In genomic region chr19:3167533-3168272, GRCh38 we compare ENCODE assay signal across 17 cellular contexts. TPM values are rescaled to one million over a fixed set of nuclear protein-coding genes. Genes with fewer than 3 reads are reported as not detected.
A peak's percentile ranks its signal among the peaks of the same experiment; 100 is the strongest.
DNase-seq lines count a peak whose midpoint lies in the region; ATAC-seq, FAIRE-seq and TF ChIP-seq lines count a peak whose summit lies in the region.
"Had no signal": no experiment of that assay in that cellular context is flagged by ENCODE, and none has a peak within 500 bp of the region (broad histone marks: within the 10 kb centered on the region; RNA-seq: fewer than 3 reads in every experiment).

No MANE protein-coding gene starts in this region.

- H3K36me3 ChIP-seq in neutrophil (no peaks in the 10 kb centered on the region), testis (ENCODE audit: low read depth, missing control alignments) (no peaks in the 10 kb centered on the region), mesenchymal stem cell (ENCODE audit: control insufficient read depth in 1 of 2, insufficient read depth in 2 of 2, low read depth in 1 of 2, low read length in 2 of 2) (no peaks in the 10 kb centered on the region)

- H3K79me1 ChIP-seq in mesenchymal stem cell (replicated peaks; ENCODE audit: low read length, poor library complexity, severe bottlenecking): no peaks in the 10 kb centered on the region

- H3K18ac ChIP-seq in mesenchymal stem cell (ENCODE audit: low read depth in 1 of 2, low read length in 2 of 2): no peak overlapping the region

- no peak overlapping the region for H2BK5ac ChIP-seq in mesenchymal stem cell (ENCODE audit: low read depth, low read length, poor library complexity, severe bottlenecking)

- FAIRE-seq in GM12892 (lab: Jason Lieb, UNC): peak; percentile 38
- FAIRE-seq: A204.1 had no signal

- H2BK120ac ChIP-seq in mesenchymal stem cell (ENCODE audit: low read depth, low read length): no peak overlapping the region

- no peaks in the 10 kb centered on the region for H3K9me3 ChIP-seq in neutrophil
- no peaks in the 10 kb centered on the region for H3K9me3 ChIP-seq in testis
- H3K9me3 ChIP-seq in mesenchymal stem cell (ENCODE audit: control insufficient read depth, low read length): no peaks in the 10 kb centered on the region

- TF ChIP-seq CTCF in neutrophil (IDR thresholded peaks at IDR 0.05) (no peak), testis (IDR thresholded peaks at IDR 0.05) (no peak)

- no peaks in the 10 kb centered on the region for H3K27me3 Mint-ChIP-seq in activated CD8-positive, alpha-beta memory T cell treated with anti-CD3 and anti-CD28 coated beads, Interleukin-2, amount 10 ng/mL, durations not matched to agents 7 days and 5 days
- H3K27me3 Mint-ChIP-seq in activated T-helper 1 cell treated with anti-CD3 and anti-CD28 coated beads, Interleukin-12 subunit alpha, Interleukin-12 subunit beta, Interleukin-2, Interleukin-4 antibody, amounts not matched to agents 30 ng/mL and 10 ng/mL and 1 ng/mL, durations not matched to agents 14 hours and 24 hours and 36 hours (ENCODE audit: insufficient read depth): no peaks in the 10 kb centered on the region
- H3K27me3 Mint-ChIP-seq: CD4-positive, alpha-beta T cell had no signal

- WGBS in testis, 2 donors: 72 to 77% methylated on average over 12 to 13 of the region's 13 CpGs
- WGBS in mesenchymal stem cell: 70% methylated on average over 12 of the region's 13 CpGs

- H3K4me3 Mint-ChIP-seq in activated CD8-positive, alpha-beta memory T cell treated with anti-CD3 and anti-CD28 coated beads, Interleukin-2, amount 10 ng/mL, durations not matched to agents 7 days and 5 days: no peak overlapping the region
- no peak overlapping the region for H3K4me3 Mint-ChIP-seq in activated T-helper 1 cell treated with anti-CD3 and anti-CD28 coated beads, Interleukin-12 subunit alpha, Interleukin-12 subunit beta, Interleukin-2, Interleukin-4 antibody, amounts not matched to agents 30 ng/mL and 10 ng/mL and 1 ng/mL, durations not matched to agents 14 hours and 24 hours and 36 hours
- H3K4me3 Mint-ChIP-seq: CD4-positive, alpha-beta T cell had no signal

- no peak overlapping the region for H3K4me3 ChIP-seq in neutrophil (ENCODE audit: low read depth in 1 of 2, low read length in 1 of 2)
- H3K4me3 ChIP-seq in testis: no peak overlapping the region
- H3K4me3 ChIP-seq in mesenchymal stem cell (ENCODE audit: insufficient read depth in 1 of 2, low read depth in 1 of 2, low read length in 2 of 2): no peak overlapping the region
- H3K4me3 ChIP-seq: PC-9 had no signal

- H2AFZ ChIP-seq in mesenchymal stem cell (ENCODE audit: low read depth, low read length): no peak overlapping the region
- H2AFZ ChIP-seq: PC-9 had no signal

- intact Hi-C loops in activated T-helper 1 cell treated with anti-CD3 and anti-CD28 coated beads, Interleukin-12 subunit alpha, Interleukin-12 subunit beta, Interleukin-2, Interleukin-4 antibody, amounts not matched to agents 30 ng/mL and 10 ng/mL and 1 ng/mL, durations not matched to agents 14 hours and 24 hours and 36 hours (cut with micrococcal nuclease): no loop called here
- intact Hi-C loops in testis (cut with DNase I; ENCODE audit: low total_unique reads): loop anchor here (10.0 kb wide), 1 partner anchor 93 kb away; no protein-coding TSS in a partner anchor

- H2AK5ac ChIP-seq in mesenchymal stem cell (ENCODE audit: low read length, severe bottlenecking): no peak overlapping the region

- CTCF ChIA-PET in activated CD8-positive, alpha-beta memory T cell treated with anti-CD3 and anti-CD28 coated beads, Interleukin-2, amount 10 ng/mL, durations not matched to agents 7 days and 5 days (lab: Charles Lee): interaction anchor here (1.1 kb wide), 1 partner anchor 107 kb away, joined by 3 read pairs; no protein-coding TSS in a partner anchor

- peaks cover 32% of the 10 kb centered on the region for H3K4me1 Mint-ChIP-seq in activated CD8-positive, alpha-beta memory T cell treated with anti-CD3 and anti-CD28 coated beads, Interleukin-2, amount 10 ng/mL, durations not matched to agents 7 days and 5 days
- peaks cover 33% of the 10 kb centered on the region for H3K4me1 Mint-ChIP-seq in activated T-helper 1 cell treated with anti-CD3 and anti-CD28 coated beads, Interleukin-12 subunit alpha, Interleukin-12 subunit beta, Interleukin-2, Interleukin-4 antibody, amounts not matched to agents 30 ng/mL and 10 ng/mL and 1 ng/mL, durations not matched to agents 14 hours and 24 hours and 36 hours (ENCODE audit: low read depth)

- H4K8ac ChIP-seq in mesenchymal stem cell (ENCODE audit: low read length): no peak overlapping the region

- peaks cover 63 to 82% of the 10 kb centered on the region in 2 experiments for H3K4me1 ChIP-seq in neutrophil (ENCODE audit: control insufficient read depth in 1 of 2, insufficient read depth in 1 of 2, low read depth in 1 of 2, low read length in 1 of 2)
- peaks cover 4% of the 10 kb centered on the region for H3K4me1 ChIP-seq in testis
- peaks cover 4% of the 10 kb centered on the region for H3K4me1 ChIP-seq in mesenchymal stem cell (ENCODE audit: control insufficient read depth, insufficient read depth, low read depth, low read length)

- DNase-seq in activated CD8-positive, alpha-beta memory T cell treated with anti-CD3 and anti-CD28 coated beads, Interleukin-2, amount 10 ng/mL, durations not matched to agents 7 days and 5 days: no peak
- DNase-seq in activated CD8-positive, alpha-beta memory T cell treated with anti-CD3 and anti-CD28 coated beads for 24 hours: no peak
- no peak for DNase-seq in GM12892 (ENCODE audit: insufficient read length)
- DNase-seq in activated T-helper 1 cell treated with anti-CD3 and anti-CD28 coated beads, Interleukin-12 subunit alpha, Interleukin-12 subunit beta, Interleukin-2, Interleukin-4 antibody, amounts not matched to agents 30 ng/mL and 10 ng/mL and 1 ng/mL, durations not matched to agents 14 hours and 24 hours and 36 hours (ENCODE audit: low spot score): no peak
- DNase-seq in testis: no peak
- DNase-seq in mesenchymal stem cell: no peak
- DNase-seq: CD4-positive, alpha-beta T cell; KBM-7; NCI-H1048; NCI-H1694; NCI-H510A treated with DMSO at 0.1 percent for 48 hours; PC-9 had no signal

- H4K91ac ChIP-seq in mesenchymal stem cell (ENCODE audit: low read length): no peak overlapping the region

- H3K27ac Mint-ChIP-seq in activated CD8-positive, alpha-beta memory T cell treated with anti-CD3 and anti-CD28 coated beads, Interleukin-2, amount 10 ng/mL, durations not matched to agents 7 days and 5 days: peak overlapping the region; percentile 32
- H3K27ac Mint-ChIP-seq in activated T-helper 1 cell treated with anti-CD3 and anti-CD28 coated beads, Interleukin-12 subunit alpha, Interleukin-12 subunit beta, Interleukin-2, Interleukin-4 antibody, amounts not matched to agents 30 ng/mL and 10 ng/mL and 1 ng/mL, durations not matched to agents 14 hours and 24 hours and 36 hours: peak overlapping the region; percentile 61
- H3K27ac Mint-ChIP-seq: CD4-positive, alpha-beta T cell had no signal

- H3K9ac ChIP-seq in mesenchymal stem cell (ENCODE audit: low read length): no peak overlapping the region

- TF ChIP-seq POLR2A in GM12892 (IDR thresholded peaks at IDR 0.05; ENCODE audit: low read depth, low read length) (no peak), testis (IDR thresholded peaks at IDR 0.05) (no peak)

- no peak overlapping the region for H3K4me2 ChIP-seq in mesenchymal stem cell (ENCODE audit: low read length, poor library complexity, severe bottlenecking)
- H3K4me2 ChIP-seq: PC-9 had no signal

- no peak overlapping the region for H3K14ac ChIP-seq in mesenchymal stem cell (ENCODE audit: low read length in 2 of 2)

- H2BK12ac ChIP-seq in mesenchymal stem cell (ENCODE audit: low read length in 2 of 2): no peak overlapping the region

- H2BK15ac ChIP-seq in mesenchymal stem cell (ENCODE audit: low read depth, poor library complexity, severe bottlenecking): no peak overlapping the region

- H3K4ac ChIP-seq in mesenchymal stem cell (ENCODE audit: low read depth in 1 of 2, low read length in 2 of 2): no peak overlapping the region

- no peak for ATAC-seq in activated CD8-positive, alpha-beta memory T cell treated with anti-CD3 and anti-CD28 coated beads, Interleukin-2, amount 10 ng/mL, durations not matched to agents 7 days and 5 days
- ATAC-seq in GM21737 (IDR thresholded peaks at IDR 0.05; ENCODE audit: unreplicated experiment): no peak
- ATAC-seq: HCT116 had no signal

- H3K27me3 ChIP-seq in neutrophil (no peaks in the 10 kb centered on the region), testis (no peaks in the 10 kb centered on the region), mesenchymal stem cell (ENCODE audit: control insufficient read depth in 1 of 2, insufficient read depth in 1 of 2, low read length in 2 of 2) (peaks cover 6% of the 10 kb centered on the region in 2 experiments)

- peak overlapping the region; percentile 96 for H3K27ac ChIP-seq in neutrophil
- H3K27ac ChIP-seq in testis: no peak overlapping the region
- no peak overlapping the region for H3K27ac ChIP-seq in mesenchymal stem cell (ENCODE audit: low read length, poor library complexity, severe bottlenecking)
- H3K27ac ChIP-seq: PC-9 had no signal

- no peak overlapping the region for H3K23ac ChIP-seq in mesenchymal stem cell (ENCODE audit: low read length in 2 of 2)

- H3K36me3 Mint-ChIP-seq in activated CD8-positive, alpha-beta memory T cell treated with anti-CD3 and anti-CD28 coated beads, Interleukin-2, amount 10 ng/mL, durations not matched to agents 7 days and 5 days: peaks cover 33% of the 10 kb centered on the region
- peaks cover 42% of the 10 kb centered on the region for H3K36me3 Mint-ChIP-seq in activated T-helper 1 cell treated with anti-CD3 and anti-CD28 coated beads, Interleukin-12 subunit alpha, Interleukin-12 subunit beta, Interleukin-2, Interleukin-4 antibody, amounts not matched to agents 30 ng/mL and 10 ng/mL and 1 ng/mL, durations not matched to agents 14 hours and 24 hours and 36 hours (ENCODE audit: low read depth)

- H3K9me3 Mint-ChIP-seq in activated CD8-positive, alpha-beta memory T cell treated with anti-CD3 and anti-CD28 coated beads, Interleukin-2, amount 10 ng/mL, durations not matched to agents 7 days and 5 days (ENCODE audit: low read depth): no peaks in the 10 kb centered on the region
- H3K9me3 Mint-ChIP-seq in activated T-helper 1 cell treated with anti-CD3 and anti-CD28 coated beads, Interleukin-12 subunit alpha, Interleukin-12 subunit beta, Interleukin-2, Interleukin-4 antibody, amounts not matched to agents 30 ng/mL and 10 ng/mL and 1 ng/mL, durations not matched to agents 14 hours and 24 hours and 36 hours: no peaks in the 10 kb centered on the region
- H3K9me3 Mint-ChIP-seq: CD4-positive, alpha-beta T cell had no signal

RNA-seq across cellular contexts. Expression of gene S1PR4, which starts 10.9 kb away (rescaled TPM):
- total RNA-seq in activated CD8-positive, alpha-beta memory T cell treated with anti-CD3 and anti-CD28 coated beads, Interleukin-2, amount 10 ng/mL, durations not matched to agents 7 days and 5 days: 100 to 1,000 TPM; 122 to 155 TPM
- polyA plus RNA-seq in GM12892 (2012; ENCODE audit: missing spikeins): 3.2 TPM
- total RNA-seq in activated T-helper 1 cell treated with anti-CD3 and anti-CD28 coated beads, Interleukin-12 subunit alpha, Interleukin-12 subunit beta, Interleukin-2, Interleukin-4 antibody, amounts not matched to agents 30 ng/mL and 10 ng/mL and 1 ng/mL, durations not matched to agents 14 hours and 24 hours and 36 hours: 44.3 and 45.3 TPM in 2 replicates
- under 1 TPM; 0.39 to 0.81 TPM for total RNA-seq in testis
- polyA plus RNA-seq in testis (ENCODE audit: insufficient read depth, low read depth, low replicate concordance): 0.61 TPM
- not detected for polyA plus RNA-seq in mesenchymal stem cell (2013, experiment 1 of 2)
- not detected for polyA plus RNA-seq in mesenchymal stem cell (2013, experiment 2 of 2)
- total RNA-seq: M059J had no signal

RNA-seq across cellular contexts. Expression of gene NCLN, which starts 18.0 kb away (rescaled TPM):
- total RNA-seq in activated CD8-positive, alpha-beta memory T cell treated with anti-CD3 and anti-CD28 coated beads, Interleukin-2, amount 10 ng/mL, durations not matched to agents 7 days and 5 days: 10 to 100 TPM; 67.3 to 71.6 TPM
- 18.2 TPM for polyA plus RNA-seq in GM12892 (2012; ENCODE audit: missing spikeins)
- 112 and 118 TPM in 2 replicates for total RNA-seq in activated T-helper 1 cell treated with anti-CD3 and anti-CD28 coated beads, Interleukin-12 subunit alpha, Interleukin-12 subunit beta, Interleukin-2, Interleukin-4 antibody, amounts not matched to agents 30 ng/mL and 10 ng/mL and 1 ng/mL, durations not matched to agents 14 hours and 24 hours and 36 hours
- total RNA-seq in testis: 10 to 100 TPM; 65.3 to 65.5 TPM
- 50.2 TPM for polyA plus RNA-seq in testis (ENCODE audit: insufficient read depth, low read depth, low replicate concordance)
- 45.9 TPM for polyA plus RNA-seq in mesenchymal stem cell (2013, experiment 1 of 2)
- 47.0 TPM for polyA plus RNA-seq in mesenchymal stem cell (2013, experiment 2 of 2)

RNA-seq across cellular contexts. Expression of gene GNA15, which starts 31.9 kb away (rescaled TPM):
- total RNA-seq in activated CD8-positive, alpha-beta memory T cell treated with anti-CD3 and anti-CD28 coated beads, Interleukin-2, amount 10 ng/mL, durations not matched to agents 7 days and 5 days: 10 to 100 TPM; 23.7 to 39.8 TPM
- 24.1 TPM for polyA plus RNA-seq in GM12892 (2012; ENCODE audit: missing spikeins)
- total RNA-seq in activated T-helper 1 cell treated with anti-CD3 and anti-CD28 coated beads, Interleukin-12 subunit alpha, Interleukin-12 subunit beta, Interleukin-2, Interleukin-4 antibody, amounts not matched to agents 30 ng/mL and 10 ng/mL and 1 ng/mL, durations not matched to agents 14 hours and 24 hours and 36 hours: 103 and 109 TPM in 2 replicates
- 1 to 10 TPM; 2.5 to 3.6 TPM for total RNA-seq in testis
- polyA plus RNA-seq in testis (ENCODE audit: insufficient read depth, low read depth, low replicate concordance): 4.0 TPM
- polyA plus RNA-seq in mesenchymal stem cell (2013, experiment 1 of 2): 0.03 TPM
- 0.03 TPM for polyA plus RNA-seq in mesenchymal stem cell (2013, experiment 2 of 2)
- total RNA-seq: M059J had no signal

RNA-seq across cellular contexts. Expression of gene CELF5, which starts 56.8 kb away (rescaled TPM):
- total RNA-seq in activated CD8-positive, alpha-beta memory T cell treated with anti-CD3 and anti-CD28 coated beads, Interleukin-2, amount 10 ng/mL, durations not matched to agents 7 days and 5 days: not detected
- polyA plus RNA-seq in GM12892 (2012; ENCODE audit: missing spikeins): not detected
- 0.08 and 0.12 TPM in 2 replicates for total RNA-seq in activated T-helper 1 cell treated with anti-CD3 and anti-CD28 coated beads, Interleukin-12 subunit alpha, Interleukin-12 subunit beta, Interleukin-2, Interleukin-4 antibody, amounts not matched to agents 30 ng/mL and 10 ng/mL and 1 ng/mL, durations not matched to agents 14 hours and 24 hours and 36 hours
- 1 to 10 TPM; 3.1 to 8.7 TPM for total RNA-seq in testis
- 6.6 TPM for polyA plus RNA-seq in testis (ENCODE audit: insufficient read depth, low read depth, low replicate concordance)
- 0.06 TPM for polyA plus RNA-seq in mesenchymal stem cell (2013, experiment 1 of 2)
- 0.14 TPM for polyA plus RNA-seq in mesenchymal stem cell (2013, experiment 2 of 2)
- total RNA-seq: M059J had no signal

Comparison
In these comparisons a context has a peak if more than half of its experiments do, and no peak if none do; other contexts are left out.
1. RNA of gene S1PR4, which starts 10.9 kb away (total RNA-seq): 122 to 155 TPM in activated CD8-positive, alpha-beta memory T cell treated with anti-CD3 and anti-CD28 coated beads, Interleukin-2, amount 10 ng/mL, durations not matched to agents 7 days and 5 days and 44.3 to 45.3 TPM in activated T-helper 1 cell treated with anti-CD3 and anti-CD28 coated beads, Interleukin-12 subunit alpha, Interleukin-12 subunit beta, Interleukin-2, Interleukin-4 antibody, amounts not matched to agents 30 ng/mL and 10 ng/mL and 1 ng/mL, durations not matched to agents 14 hours and 24 hours and 36 hours; 0.39 to 0.81 TPM in testis; every median in the first group is over 10 times any median in the second.
2. RNA of gene GNA15, which starts 31.9 kb away (total RNA-seq): 103 to 109 TPM in activated T-helper 1 cell treated with anti-CD3 and anti-CD28 coated beads, Interleukin-12 subunit alpha, Interleukin-12 subunit beta, Interleukin-2, Interleukin-4 antibody, amounts not matched to agents 30 ng/mL and 10 ng/mL and 1 ng/mL, durations not matched to agents 14 hours and 24 hours and 36 hours and 23.7 to 39.8 TPM in activated CD8-positive, alpha-beta memory T cell treated with anti-CD3 and anti-CD28 coated beads, Interleukin-2, amount 10 ng/mL, durations not matched to agents 7 days and 5 days; 2.5 to 3.6 TPM in testis; every median in the first group is over 4 times any median in the second.